1 cellular context compared by ENCODE assay signal in the genomic region with DNA sequence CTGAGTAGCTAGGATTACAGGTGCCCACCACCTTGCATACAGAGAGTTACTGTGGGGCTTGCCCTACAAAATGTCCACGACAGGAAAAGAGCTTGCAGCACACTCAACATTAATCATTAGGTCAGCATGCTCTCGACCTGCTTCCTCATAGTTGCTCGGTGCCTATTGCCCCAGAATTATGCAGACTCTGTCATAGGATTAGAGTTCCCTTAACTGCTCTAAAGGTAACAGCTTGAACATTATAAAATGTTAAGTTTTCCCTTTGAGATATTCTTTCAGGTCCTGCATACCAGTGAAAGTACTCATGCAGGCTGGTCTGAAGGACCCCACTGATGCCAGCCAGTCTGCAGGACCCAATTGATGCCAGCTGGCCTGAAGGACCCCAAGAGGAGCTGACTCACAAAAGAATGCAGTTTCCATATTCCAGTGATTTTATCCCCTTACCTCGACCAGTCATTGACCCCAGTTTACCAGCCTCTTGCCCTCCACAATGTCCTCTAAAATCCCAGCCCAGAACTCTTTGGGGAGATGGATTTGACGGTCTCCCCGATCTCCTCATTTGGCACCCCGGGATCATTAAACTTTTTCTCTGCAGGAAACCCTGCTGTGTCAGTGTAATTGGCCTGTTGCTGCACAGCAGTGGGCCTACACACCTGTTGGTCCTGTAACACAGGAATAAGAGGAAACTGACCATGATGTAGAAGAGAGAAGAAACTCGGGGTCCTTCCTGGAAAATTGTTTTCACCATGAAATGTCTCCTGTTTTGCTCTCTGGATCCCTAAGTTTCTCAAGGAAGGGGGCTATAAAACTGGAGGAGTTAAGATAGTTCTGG.
TF ChIP-seq lines count a peak whose summit lies in the region.

No MANE protein-coding gene starts in this region.

TF ChIP-seq in IMR-90, 13 proteins besides CTCF, POLR2A, EP300 and RAD21:
- TF ChIP-seq RCOR1 (IDR thresholded peaks at IDR 0.05; ENCODE audit: insufficient replicate concordance, low read length) (no peak), MAZ (IDR thresholded peaks at IDR 0.05; ENCODE audit: borderline replicate concordance, low read depth, low read length) (no peak), MAFK (IDR thresholded peaks at IDR 0.05; ENCODE audit: low read depth, low read length) (no peak), CEBPB (IDR thresholded peaks at IDR 0.05; ENCODE audit: low read depth, low read length) (0 out of 2 replicates have a peak, but pooled peaks have one; percentile 29), CHD1 (IDR thresholded peaks at IDR 0.05; ENCODE audit: low read depth, low read length) (no peak), NFE2L2 (IDR thresholded peaks at IDR 0.05; ENCODE audit: low read depth, low read length) (no peak)
- TF ChIP-seq, protein P1, sequence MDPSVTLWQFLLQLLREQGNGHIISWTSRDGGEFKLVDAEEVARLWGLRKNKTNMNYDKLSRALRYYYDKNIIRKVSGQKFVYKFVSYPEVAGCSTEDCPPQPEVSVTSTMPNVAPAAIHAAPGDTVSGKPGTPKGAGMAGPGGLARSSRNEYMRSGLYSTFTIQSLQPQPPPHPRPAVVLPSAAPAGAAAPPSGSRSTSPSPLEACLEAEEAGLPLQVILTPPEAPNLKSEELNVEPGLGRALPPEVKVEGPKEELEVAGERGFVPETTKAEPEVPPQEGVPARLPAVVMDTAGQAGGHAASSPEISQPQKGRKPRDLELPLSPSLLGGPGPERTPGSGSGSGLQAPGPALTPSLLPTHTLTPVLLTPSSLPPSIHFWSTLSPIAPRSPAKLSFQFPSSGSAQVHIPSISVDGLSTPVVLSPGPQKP (IDR thresholded peaks at IDR 0.05; ENCODE audit: borderline replicate concordance, low read depth, low read length), result no peak
